ENCODE assay signal across 12 cellular contexts in the genomic region with DNA sequence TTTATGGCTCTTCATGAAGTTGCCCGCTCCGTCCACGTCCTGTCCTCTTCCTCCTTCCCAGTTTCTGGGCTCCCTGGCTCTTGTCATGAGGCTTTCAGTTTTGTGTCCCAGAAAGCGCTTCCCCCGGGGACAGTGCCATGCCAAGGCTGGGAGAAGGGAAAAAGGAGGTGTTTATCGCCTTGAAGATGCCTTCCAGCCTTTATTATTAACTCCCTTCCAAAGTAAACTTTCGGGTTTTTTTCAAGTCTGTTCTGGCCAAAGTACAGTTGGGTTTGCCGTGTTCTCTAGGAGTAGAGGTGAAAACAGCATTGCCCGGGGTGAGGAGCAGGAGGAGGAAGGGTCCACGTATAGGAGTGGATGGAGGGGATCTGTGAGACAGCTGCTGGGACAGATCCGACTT.
DNase-seq lines count a peak whose midpoint lies in the region; ATAC-seq and TF ChIP-seq lines count a peak whose summit lies in the region.
"Had no signal": no experiment of that assay in that cellular context is flagged by ENCODE, and none has a peak within 500 bp of the region (broad histone marks: within the 10 kb centered on the region; RNA-seq: fewer than 3 reads in every experiment).

No MANE protein-coding gene starts in this region.

- no peaks in the 10 kb centered on the region for H3K27me3 ChIP-seq in HUES64 (ENCODE audit: insufficient read depth, low read length)
- H3K27me3 ChIP-seq in esophagus muscularis mucosa, result no peaks in the 10 kb centered on the region
- H3K27me3 ChIP-seq in subcutaneous abdominal adipose tissue (ENCODE audit: control insufficient read depth in 5 of 5, insufficient read depth in 4 of 5, low read length in 5 of 5), result no peaks in the 10 kb centered on the region
- no peaks in the 10 kb centered on the region for H3K27me3 ChIP-seq in H7 (ENCODE audit: control insufficient read depth, insufficient read depth, low read length)
- H3K27me3 ChIP-seq: upper lobe of left lung had no signal

- no peak overlapping the region for H3K27ac Mint-ChIP-seq in activated CD8-positive, alpha-beta T cell treated with anti-CD3 and anti-CD28 coated beads for 36 hours
- H3K27ac Mint-ChIP-seq: CD8-positive, alpha-beta memory T cell had no signal

- TF ChIP-seq POLR2A in esophagus muscularis mucosa (IDR thresholded peaks at IDR 0.05; ENCODE audit: low read depth), result no peak

- POLR2A ChIA-PET in activated CD8-positive, alpha-beta T cell treated with anti-CD3 and anti-CD28 coated beads for 36 hours (lab: Charles Lee), result no interaction called here

- H3K27me3 Mint-ChIP-seq in activated CD8-positive, alpha-beta T cell treated with anti-CD3 and anti-CD28 coated beads for 36 hours, result no peaks in the 10 kb centered on the region
- H3K27me3 Mint-ChIP-seq: CD8-positive, alpha-beta memory T cell had no signal

- peak overlapping the region; percentile 90 for H3K27ac ChIP-seq in HUES64 (ENCODE audit: low read depth, low read length)
- peak overlapping the region; percentile 82 to 90 (median 86) for H3K27ac ChIP-seq in esophagus muscularis mucosa (replicated peaks in 1 of 4)
- H3K27ac ChIP-seq in mesodermal cell (ENCODE audit: low read depth, low read length, severe bottlenecking), result peak overlapping the region; percentile 52
- H3K27ac ChIP-seq in subcutaneous abdominal adipose tissue (ENCODE audit: low read depth, low read length), result peak overlapping the region; percentile 46

- H3K9me3 Mint-ChIP-seq in activated CD8-positive, alpha-beta T cell treated with anti-CD3 and anti-CD28 coated beads for 36 hours, result no peaks in the 10 kb centered on the region
- H3K9me3 Mint-ChIP-seq: CD8-positive, alpha-beta memory T cell had no signal

- WGBS in HUES64, result 33% methylated on average over 8 of the region's 11 CpGs
- WGBS in esophagus muscularis mucosa, result 39% methylated on average over 11 of the region's 11 CpGs
- WGBS in mesodermal cell (ENCODE audit: insufficient coverage in 2 of 2), 2 experiments, result 39 to 49% methylated on average over 4 to 7 of the region's 11 CpGs

- no peak overlapping the region for H3K4me3 Mint-ChIP-seq in activated CD8-positive, alpha-beta T cell treated with anti-CD3 and anti-CD28 coated beads for 36 hours
- H3K4me3 Mint-ChIP-seq: CD8-positive, alpha-beta memory T cell had no signal

- H3K4me3 ChIP-seq in HUES64 (ENCODE audit: low read length) (no peak overlapping the region), esophagus muscularis mucosa (peak overlapping the region; percentile 10 to 35 (median 28)), mesodermal cell (ENCODE audit: extremely low read depth, insufficient read depth, low read length, poor library complexity, severe bottlenecking) (no peak overlapping the region), subcutaneous abdominal adipose tissue (ENCODE audit: low read depth in 1 of 5, low read length in 5 of 5) (peak overlapping the region in 4 of 5 donors; percentile 1 to 25 (median 13)), H7 (ENCODE audit: insufficient read depth, low read depth, low read length) (no peak overlapping the region)
- H3K4me3 ChIP-seq: upper lobe of left lung had no signal

- H3K9me3 ChIP-seq in HUES64 (ENCODE audit: insufficient read depth, low read depth, low read length), result peaks cover 4% of the 10 kb centered on the region
- H3K9me3 ChIP-seq in esophagus muscularis mucosa, result no peaks in the 10 kb centered on the region
- H3K9me3 ChIP-seq in mesodermal cell (ENCODE audit: control insufficient read depth, low read length), result peaks cover 11% of the 10 kb centered on the region
- peaks cover 0 to 5% (median 0%) of the 10 kb centered on the region in 5 donors for H3K9me3 ChIP-seq in subcutaneous abdominal adipose tissue (ENCODE audit: control insufficient read depth in 5 of 5, low read length in 5 of 5)
- H3K9me3 ChIP-seq: upper lobe of left lung had no signal

- TF ChIP-seq CTCF in esophagus muscularis mucosa (IDR thresholded peaks at IDR 0.05), result no peak
- TF ChIP-seq CTCF in activated CD8-positive, alpha-beta T cell treated with anti-CD3 and anti-CD28 coated beads for 36 hours (IDR thresholded peaks at IDR 0.05), result no peak

- peaks cover 2% of the 10 kb centered on the region for H3K36me3 Mint-ChIP-seq in activated CD8-positive, alpha-beta T cell treated with anti-CD3 and anti-CD28 coated beads for 36 hours (ENCODE audit: low read depth)

- CTCF ChIA-PET in activated CD8-positive, alpha-beta T cell treated with anti-CD3 and anti-CD28 coated beads for 36 hours (lab: Charles Lee), result no interaction called here

- H3K9ac ChIP-seq in HUES64 (ENCODE audit: low read depth, low read length), result peak overlapping the region; percentile 64; the same call in 1 of the 2 replicates
- H3K9ac ChIP-seq in subcutaneous abdominal adipose tissue (ENCODE audit: low read length in 5 of 5), result peak overlapping the region in 4 of 5 donors; percentile 10 to 44 (median 42)

- 0 out of 2 replicates have a peak, but pooled peaks cover 2% of the 10 kb centered on the region for H3K36me3 ChIP-seq in HUES64 (ENCODE audit: insufficient read depth, low read length)
- no peaks in the 10 kb centered on the region for H3K36me3 ChIP-seq in esophagus muscularis mucosa
- peaks cover 23% of the 10 kb centered on the region for H3K36me3 ChIP-seq in mesodermal cell (ENCODE audit: control insufficient read depth, insufficient read depth, low read length)
- no peaks in the 10 kb centered on the region for H3K36me3 ChIP-seq in subcutaneous abdominal adipose tissue (ENCODE audit: control insufficient read depth in 5 of 5, insufficient read depth in 5 of 5, low read length in 5 of 5)
- no peaks in the 10 kb centered on the region for H3K36me3 ChIP-seq in H7 (replicated peaks; ENCODE audit: control insufficient read depth, insufficient read depth, low read length)
- H3K36me3 ChIP-seq: upper lobe of left lung had no signal

- no peak for DNase-seq in esophagus muscularis mucosa (ENCODE audit: extremely low spot score)
- no peak for DNase-seq in H7
- no peak for DNase-seq in activated CD8-positive, alpha-beta T cell treated with anti-CD3 and anti-CD28 coated beads for 36 hours
- no peak for DNase-seq in T-helper 9 cell
- DNase-seq: CD8-positive, alpha-beta memory T cell; erythroblast; occipital lobe; upper lobe of left lung had no signal

- H3K4me1 ChIP-seq in HUES64 (ENCODE audit: insufficient read depth, low read length) (peaks cover 62% of the 10 kb centered on the region), esophagus muscularis mucosa (peaks cover 40 to 62% (median 54%) of the 10 kb centered on the region in 4 donors), mesodermal cell (ENCODE audit: control insufficient read depth, insufficient read depth, low read length, poor library complexity, severe bottlenecking) (peaks cover 22% of the 10 kb centered on the region), subcutaneous abdominal adipose tissue (ENCODE audit: control insufficient read depth in 5 of 5, insufficient read depth in 5 of 5, low read length in 5 of 5) (peaks cover 3 to 30% (median 28%) of the 10 kb centered on the region in 5 donors)

- intact Hi-C loops in esophagus muscularis mucosa (cut with DNase I), result loop anchor here (5.0 kb wide), 1 partner anchor 52 kb away; no protein-coding TSS in a partner anchor
- intact Hi-C loops in activated CD8-positive, alpha-beta T cell treated with anti-CD3 and anti-CD28 coated beads for 36 hours (cut with micrococcal nuclease), result no loop called here

- ATAC-seq in HG03039 (IDR thresholded peaks at IDR 0.05; ENCODE audit: unreplicated experiment), result no peak
- no peak for ATAC-seq in activated CD8-positive, alpha-beta T cell treated with anti-CD3 and anti-CD28 coated beads for 36 hours

- H3K4me1 Mint-ChIP-seq in activated CD8-positive, alpha-beta T cell treated with anti-CD3 and anti-CD28 coated beads for 36 hours (ENCODE audit: low read depth), result peaks cover 8% of the 10 kb centered on the region

- TF ChIP-seq EP300 in esophagus muscularis mucosa (IDR thresholded peaks at IDR 0.05), result no peak

Comparison
In these comparisons a context has a peak if more than half of its experiments do, and no peak if none do; other contexts are left out.
1. H3K4me3 ChIP-seq: peak in esophagus muscularis mucosa (4 of 4) and subcutaneous abdominal adipose tissue (4 of 5); none in HUES64 (single experiment), mesodermal cell (single experiment) and H7 (single experiment).
2. Peak in every context shown above with its lines, with median percentiles within 50 percentile points of each other: H3K27ac ChIP-seq.